10 cellular contexts compared by ENCODE assay signal in genomic region chr4:48639816-48640215, GRCh38.
"Had no signal": no experiment of that assay in that cellular context is flagged by ENCODE, and none has a peak within 500 bp of the region (broad histone marks: within the 10 kb centered on the region; RNA-seq: fewer than 3 reads in every experiment).

No MANE protein-coding gene starts in this region.

- H3K4me3 ChIP-seq: esophagus squamous epithelium, gastrocnemius medialis, heart right ventricle, SJSA1, upper lobe of left lung had no signal

- H3K9me3 ChIP-seq: esophagus squamous epithelium, gastrocnemius medialis, SJSA1, upper lobe of left lung had no signal

- H3K27ac ChIP-seq: esophagus squamous epithelium, SJSA1 had no signal

- H3K4me3 Mint-ChIP-seq: activated naive CD4-positive, alpha-beta T cell treated with anti-CD3 and anti-CD28 coated beads, Interleukin-2, amount 10 ng/mL, durations not matched to agents 7 days and 5 days; naive thymus-derived CD4-positive, alpha-beta T cell; stimulated activated naive B cell treated with anti-CD40 and anti-IgM and Interleukin-4, amounts not matched to agents 10 μg/mL and 1 μg/mL and 100 μg/mL, for 72 hours had no signal

- H3K4me1 Mint-ChIP-seq: activated naive CD4-positive, alpha-beta T cell treated with anti-CD3 and anti-CD28 coated beads, Interleukin-2, amount 10 ng/mL, durations not matched to agents 7 days and 5 days had no signal

- DNase-seq: activated CD4-positive, alpha-beta T cell treated with anti-CD3 and anti-CD28 coated beads, Interleukin-2, amount 50 U/mL, for 1 hour; activated naive CD4-positive, alpha-beta T cell treated with anti-CD3 and anti-CD28 coated beads, Interleukin-2, amount 10 ng/mL, durations not matched to agents 7 days and 5 days; esophagus squamous epithelium; gastrocnemius medialis; heart right ventricle; naive thymus-derived CD4-positive, alpha-beta T cell; stimulated activated naive B cell treated with anti-CD40 and anti-IgM and Interleukin-4, amounts not matched to agents 10 μg/mL and 1 μg/mL and 100 μg/mL, for 72 hours; upper lobe of left lung had no signal

- H3K36me3 ChIP-seq: esophagus squamous epithelium, gastrocnemius medialis, heart right ventricle, SJSA1, upper lobe of left lung had no signal

- H3K9me3 Mint-ChIP-seq: activated naive CD4-positive, alpha-beta T cell treated with anti-CD3 and anti-CD28 coated beads, Interleukin-2, amount 10 ng/mL, durations not matched to agents 7 days and 5 days; activated T-helper 2 cell treated with anti-CD3 and anti-CD28 coated beads, Interferon-gamma antibody, Interleukin-2, Interleukin-4, amounts not matched to agents 10 μg/mL and 5 μg/mL and 100 μg/mL, durations not matched to agents 14 hours and 24 hours and 36 hours had no signal

- ATAC-seq: gastrocnemius medialis; heart right ventricle; naive thymus-derived CD4-positive, alpha-beta T cell; stimulated activated naive B cell treated with anti-CD40 and anti-IgM and Interleukin-4, amounts not matched to agents 10 μg/mL and 1 μg/mL and 100 μg/mL, for 72 hours had no signal

- H3K27me3 Mint-ChIP-seq: activated naive CD4-positive, alpha-beta T cell treated with anti-CD3 and anti-CD28 coated beads, Interleukin-2, amount 10 ng/mL, durations not matched to agents 7 days and 5 days; naive thymus-derived CD4-positive, alpha-beta T cell; stimulated activated naive B cell treated with anti-CD40 and anti-IgM and Interleukin-4, amounts not matched to agents 10 μg/mL and 1 μg/mL and 100 μg/mL, for 72 hours had no signal

- H3K27ac Mint-ChIP-seq: activated naive CD4-positive, alpha-beta T cell treated with anti-CD3 and anti-CD28 coated beads, Interleukin-2, amount 10 ng/mL, durations not matched to agents 7 days and 5 days; activated T-helper 2 cell treated with anti-CD3 and anti-CD28 coated beads, Interferon-gamma antibody, Interleukin-2, Interleukin-4, amounts not matched to agents 10 μg/mL and 5 μg/mL and 100 μg/mL, durations not matched to agents 14 hours and 24 hours and 36 hours; stimulated activated naive B cell treated with anti-CD40 and anti-IgM and Interleukin-4, amounts not matched to agents 10 μg/mL and 1 μg/mL and 100 μg/mL, for 72 hours had no signal
